32 cellular contexts compared by ENCODE assay signal in the genomic region with DNA sequence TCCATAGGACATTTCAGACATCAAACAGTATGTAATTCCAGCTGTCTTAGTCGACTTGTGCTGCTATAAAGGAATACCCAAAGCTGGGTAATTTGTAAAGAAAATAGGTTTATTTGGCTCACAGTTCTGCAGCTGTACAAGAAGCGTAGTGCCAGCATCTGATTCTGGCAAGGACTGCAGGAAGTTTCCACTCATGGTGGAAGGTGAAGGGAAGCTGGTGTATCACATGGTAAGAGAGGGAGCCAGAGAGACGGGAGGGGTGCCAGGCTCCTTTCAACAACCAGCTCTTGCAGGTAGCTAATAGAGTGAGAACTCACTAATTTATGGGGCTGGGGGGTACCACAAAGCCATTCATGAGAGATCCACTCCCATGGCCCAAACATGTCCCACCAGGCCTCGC.
"Had no signal": no experiment of that assay in that cellular context is flagged by ENCODE, and none has a peak within 500 bp of the region (broad histone marks: within the 10 kb centered on the region; RNA-seq: fewer than 3 reads in every experiment).

No MANE protein-coding gene starts in this region.

- H3K9me3 ChIP-seq: adrenal gland, body of pancreas, breast epithelium had no signal

- H3K4me3 ChIP-seq: adrenal gland, body of pancreas, breast epithelium had no signal

- H3K4me1 ChIP-seq: adrenal gland, body of pancreas, breast epithelium had no signal

- H3K27ac ChIP-seq: adrenal gland, body of pancreas, brain microvascular endothelial cell, breast epithelium, VCaP had no signal

- H3K27me3 ChIP-seq: adrenal gland, body of pancreas, brain microvascular endothelial cell, breast epithelium had no signal

- ATAC-seq: activated CD8-positive, alpha-beta T cell treated with anti-CD3 and anti-CD28 coated beads for 36 hours; activated naive CD4-positive, alpha-beta T cell treated with anti-CD3 and anti-CD28 coated beads, Interleukin-2, amount 50 U/mL, for 72 hours; activated T-cell treated with anti-CD3 and anti-CD28 coated beads, Interleukin-2, amount 50 U/mL, for 4 hours; activated T-cell treated with anti-CD3 and anti-CD28 coated beads, Interleukin-2, amount 50 U/mL, for 72 hours; activated T-helper 17 cell treated with anti-CD3 and anti-CD28 coated beads, Interleukin-2, amount 50 U/mL, for 72 hours; body of pancreas had no signal

- H3K36me3 ChIP-seq: adrenal gland, brain microvascular endothelial cell, breast epithelium had no signal

- DNase-seq: activated B cell treated with CpG ODN at 0.5 μM for 24 hours; activated CD4-positive, alpha-beta memory T cell treated with anti-CD3 and anti-CD28 coated beads for 36 hours; activated CD4-positive, alpha-beta T cell treated with anti-CD3 and anti-CD28 coated beads for 4 hours; activated CD4-positive, alpha-beta T cell treated with anti-CD3 and anti-CD28 coated beads, Interleukin-2, amount 10 ng/mL, durations not matched to agents 24 days and 14 days; activated CD4-positive, alpha-beta T cell treated with anti-CD3 and anti-CD28 coated beads, Interleukin-2, amount 50 U/mL, for 1 hour; activated CD4-positive, alpha-beta T cell treated with anti-CD3 and anti-CD28 coated beads, Interleukin-2, amount 50 U/mL, for 4 hours; activated CD4-positive, CD25-positive, alpha-beta regulatory T cell treated with anti-CD3 and anti-CD28 coated beads, Interleukin-2, amount 50 U/mL, for 72 hours; activated CD8-positive, alpha-beta memory T cell treated with anti-CD3 and anti-CD28 coated beads, Interleukin-2, amount 50 U/mL, for 4 hours; activated CD8-positive, alpha-beta T cell treated with anti-CD3 and anti-CD28 coated beads for 36 hours; activated effector memory CD4-positive, alpha-beta T cell treated with anti-CD3 and anti-CD28 coated beads, Interleukin-2, amount 50 U/mL, for 16 hours; activated gamma-delta T cell treated with Interleukin-2 at 50 U/mL for 16 hours; activated naive CD4-positive, alpha-beta T cell; activated naive CD4-positive, alpha-beta T cell treated with anti-CD3 and anti-CD28 coated beads for 36 hours; activated naive CD4-positive, alpha-beta T cell treated with anti-CD3 and anti-CD28 coated beads, Interleukin-2, amount 50 U/mL, for 16 hours; activated naive CD8-positive, alpha-beta T cell treated with anti-CD3 and anti-CD28 coated beads for 36 hours; activated T-cell treated with anti-CD3 and anti-CD28 coated beads for 4 hours; activated T-cell treated with anti-CD3 and anti-CD28 coated beads, Interleukin-2, amount 50 U/mL, for 1 hour; activated T-cell treated with anti-CD3 and anti-CD28 coated beads, Interleukin-2, amount 50 U/mL, for 4 hours; activated T-cell treated with anti-CD3 and anti-CD28 coated beads, Interleukin-2, amount 50 U/mL, for 72 hours; adrenal gland; amniotic stem cell; aorta; body of pancreas; brain microvascular endothelial cell; caudate nucleus; T-helper 1 cell; T-helper 2 cell; T-helper 9 cell had no signal
